12 cellular contexts compared by ENCODE assay signal in genomic region chr1:161571703-161572102, GRCh38. TPM values are rescaled to one million over a fixed set of nuclear protein-coding genes. Genes with fewer than 3 reads are reported as not detected.
DNase-seq lines count a peak whose midpoint lies in the region; ATAC-seq, FAIRE-seq and TF ChIP-seq lines count a peak whose summit lies in the region.
"Not testable (repeated sequence)": the region's sequence is repeated elsewhere in the genome, so short reads cannot be mapped to it uniquely, and the experiment has no call there.
"Had no signal": no experiment of that assay in that cellular context is flagged by ENCODE, and none has a peak within 500 bp of the region (broad histone marks: within the 10 kb centered on the region; RNA-seq: fewer than 3 reads in every experiment).

No MANE protein-coding gene starts in this region.

- not testable (repeated sequence) for H3K36me3 ChIP-seq in K562 (ENCODE audit: control insufficient read depth, insufficient read depth, low read length); left lung; lower lobe of right lung; upper lobe of right lung

- FAIRE-seq in GM12892 (lab: Jason Lieb, UNC) (peak; percentile 48), K562 (lab: Jason Lieb, UNC) (peak; percentile 57)

- H3K4me1 Mint-ChIP-seq in natural killer cell: not testable (repeated sequence)

- not testable (repeated sequence) for H3K27ac ChIP-seq in K562 (ENCODE audit: extremely low read depth, low read depth, low read length); left lung; lower lobe of right lung; upper lobe of right lung

- in situ Hi-C loops in K562 (cut with MboI): not testable (repeated sequence)

- H3K9me3 ChIP-seq in K562 (replicated peaks; ENCODE audit: control insufficient read depth, insufficient read depth, low read depth, low read length); left lung; lower lobe of right lung; upper lobe of right lung: not testable (repeated sequence)

- BruUV-seq in K562 (replicated peaks; lab: Mats Ljungman, UMichigan): not testable (repeated sequence)

- H3K36me3 Mint-ChIP-seq in natural killer cell: not testable (repeated sequence)

- H4K20me1 ChIP-seq in K562 (replicated peaks; ENCODE audit: control insufficient read depth, insufficient read depth, low read length): not testable (repeated sequence)

- not testable (repeated sequence) for H3K4me2 ChIP-seq in K562 (ENCODE audit: insufficient read depth, low read length)

- H3K9ac ChIP-seq in K562 (ENCODE audit: insufficient read depth in 1 of 2, low read depth in 2 of 2, low read length in 2 of 2): not testable (repeated sequence)

- not testable (repeated sequence) for TF ChIP-seq CTCF in K562 (IDR thresholded peaks at IDR 0.05 in 2 of 3, conservative IDR thresholded peaks at IDR 0.05 in 1 of 3; ENCODE audit: insufficient read depth in 2 of 3, low read depth in 1 of 3, low read length in 3 of 3); left lung (IDR thresholded peaks at IDR 0.05); lower lobe of right lung (IDR thresholded peaks at IDR 0.05); natural killer cell (IDR thresholded peaks at IDR 0.05); upper lobe of right lung (IDR thresholded peaks at IDR 0.05)

- TF ChIP-seq RAD21 in K562 (CRISPR knock-in tag; conservative IDR thresholded peaks at IDR 0.05 in 1 of 2, IDR thresholded peaks at IDR 0.05 in 1 of 2): not testable (repeated sequence)

- not testable (repeated sequence) for H3K9me1 ChIP-seq in K562 (ENCODE audit: control insufficient read depth, insufficient read depth, low read length)

- WGBS in K562 (ENCODE audit: insufficient coverage, low coverage, missing lambda C conversion rate): 13% methylated on average over 2 of the region's 8 CpGs

- H2AFZ ChIP-seq in K562 (ENCODE audit: low read depth, low read length): peak overlapping the region; percentile 66; the same call in 1 of the 2 replicates

- H3K9me3 Mint-ChIP-seq in natural killer cell: not testable (repeated sequence)

- DNase-seq in GM12892 (ENCODE audit: insufficient read length); K562 (ENCODE audit: extremely low read depth in 1 of 4, low spot score in 3 of 4); left lung; lower lobe of right lung; natural killer cell; upper lobe of right lung: not testable (repeated sequence)

- not testable (repeated sequence) for H3K4me1 ChIP-seq in K562 (replicated peaks in 1 of 2; ENCODE audit: control insufficient read depth in 2 of 2, insufficient read depth in 2 of 2, low read length in 2 of 2); left lung; lower lobe of right lung; upper lobe of right lung

- TF ChIP-seq POLR2A in GM12892 (IDR thresholded peaks at IDR 0.05; ENCODE audit: low read depth, low read length); K562 (conservative IDR thresholded peaks at IDR 0.05): not testable (repeated sequence)

- H3K4me3 ChIP-seq in K562, left lung, lower lobe of right lung, upper lobe of right lung: not testable (repeated sequence)

- not testable (repeated sequence) for TF ChIP-seq EP300 in K562 (IDR thresholded peaks at IDR 0.05; ENCODE audit: low read length)

- not testable (repeated sequence) for H3K27ac Mint-ChIP-seq in natural killer cell

- H3K4me3 Mint-ChIP-seq in natural killer cell: not testable (repeated sequence)

- ATAC-seq in K562: peak; percentile 58
- peak; percentile 59 for ATAC-seq in left lung
- peak; percentile 55 to 73 for ATAC-seq in lower lobe of right lung
- ATAC-seq in natural killer cell: peak in 2 of 3 donors; percentile 29 to 73
- ATAC-seq in upper lobe of right lung: peak; percentile 87

- H3K27me3 Mint-ChIP-seq in natural killer cell (ENCODE audit: low read depth in 2 of 2): not testable (repeated sequence)

- CTCF ChIA-PET in K562 (lab: Yijun Ruan, JAX; ENCODE audit: low intra/inter-chr PET ratio): not testable (repeated sequence)

- POLR2A ChIA-PET in K562 (lab: Yijun Ruan, JAX): not testable (repeated sequence)

- intact Hi-C loops in K562 (cut with micrococcal nuclease); left lung (cut with DNase I); lower lobe of right lung (cut with DNase I); natural killer cell (cut with micrococcal nuclease); upper lobe of right lung (cut with DNase I): not testable (repeated sequence)

- H3K27me3 ChIP-seq in K562 (ENCODE audit: control insufficient read depth in 2 of 2, insufficient read depth in 2 of 2, low read length in 2 of 2); left lung; lower lobe of right lung (ENCODE audit: low read depth); upper lobe of right lung: not testable (repeated sequence)

- not testable (repeated sequence) for H3K79me2 ChIP-seq in K562 (ENCODE audit: control insufficient read depth, insufficient read depth, low read length)

RNA-seq across cellular contexts. Expression of gene FCGR3A, which starts 22.1 kb away (rescaled TPM):
- polyA plus RNA-seq in GM12892 (2012; ENCODE audit: missing spikeins): not detected
- 0.81 and 1.4 TPM in 2 replicates for total RNA-seq in K562 (2011; cell fraction: chromatin; rRNA removed; ENCODE audit: low replicate concordance)
- total RNA-seq in K562 (2011; cell fraction: nucleolus; rRNA removed): 0.39 and 0.67 TPM in 2 replicates
- total RNA-seq in K562 (2011; cell fraction: nucleoplasm; rRNA removed): 1.2 and 1.7 TPM in 2 replicates
- total RNA-seq in K562 (2014; rRNA removed): 0.12 TPM in 1 of 2 replicates, not detected in the other
- not detected in 2 replicates for total RNA-seq in K562 (2014; rRNA removed; fragmentation: Illumina TruSeq; extraction: Trizol)
- 0.11 TPM in 2 replicates for total RNA-seq in K562 (2015; rRNA removed; fragmentation: Illumina TruSeq; extraction: Trizol)
- total RNA-seq in K562 (2021): 0.29 and 0.56 TPM in 2 replicates
- 0.24 and 0.32 TPM in 2 replicates for polyA plus RNA-seq in K562 (2011; rRNA removed)
- polyA plus RNA-seq in K562 (2011; cell fraction: cytosol; rRNA removed): 0.04 and 0.18 TPM in 2 replicates
- polyA plus RNA-seq in K562 (2011; cell fraction: nucleus; rRNA removed): 0.37 and 0.51 TPM in 2 replicates
- 0.21 TPM in 2 replicates for polyA plus RNA-seq in K562 (2012)
- 0.11 TPM in 1 of 2 replicates, not detected in the other for polyA plus RNA-seq in K562 (2014; fragmentation: Illumina TruSeq; extraction: Trizol)
- polyA plus RNA-seq in K562 (2014; fragmentation: Nextera tagmentation; extraction: Ambion mirVana): under 1 TPM; 0.04 to 0.15 TPM
- 0.04 and 0.13 TPM in 2 replicates for polyA plus RNA-seq in K562 (2014; rRNA removed)
- 0.45 and 0.49 TPM in 2 replicates for polyA minus RNA-seq in K562 (2011; rRNA and poly(A)+ RNA removed)
- not detected in 2 replicates for polyA minus RNA-seq in K562 (2011; cell fraction: cytosol; rRNA and poly(A)+ RNA removed)
- 0.54 and 1.1 TPM in 2 replicates for polyA minus RNA-seq in K562 (2011; cell fraction: nucleus; rRNA and poly(A)+ RNA removed)
- 100 to 1,000 TPM in 1 of 2 donors, 10 to 100 TPM in 1; 56.3 to 237 TPM for total RNA-seq in left lung
- total RNA-seq in lower lobe of right lung: 323 TPM
- 100 to 1,000 TPM; 557 to 892 (median 848) TPM for total RNA-seq in natural killer cell
- 112 TPM for total RNA-seq in upper lobe of right lung
- total RNA-seq: GM23338, H4, H9 had no signal
- polyA plus RNA-seq: A549, GM23338 had no signal

RNA-seq across cellular contexts. Expression of gene HSPA6, which starts 47.4 kb away (rescaled TPM):
- 0.66 TPM for polyA plus RNA-seq in GM12892 (2012; ENCODE audit: missing spikeins)
- 16.7 and 32.8 TPM in 2 replicates for total RNA-seq in K562 (2011; cell fraction: chromatin; rRNA removed; ENCODE audit: low replicate concordance)
- 22.5 and 30.7 TPM in 2 replicates for total RNA-seq in K562 (2011; cell fraction: nucleolus; rRNA removed)
- 11.7 and 19.8 TPM in 2 replicates for total RNA-seq in K562 (2011; cell fraction: nucleoplasm; rRNA removed)
- total RNA-seq in K562 (2014; rRNA removed) (3.0 and 3.3 TPM in 2 replicates), K562 (2014; rRNA removed; fragmentation: Illumina TruSeq; extraction: Trizol) (1.1 and 1.6 TPM in 2 replicates), K562 (2015; rRNA removed; fragmentation: Illumina TruSeq; extraction: Trizol) (2.3 and 2.4 TPM in 2 replicates), K562 (2021) (3.0 and 3.9 TPM in 2 replicates), left lung (10 to 100 TPM in 1 of 2 donors, 1 to 10 TPM in 1; 7.1 to 18.7 TPM), lower lobe of right lung (13.0 TPM), natural killer cell (1 to 10 TPM; 5.8 to 6.5 (median 6.0) TPM), upper lobe of right lung (10.9 TPM)
- polyA plus RNA-seq in K562 (2011; rRNA removed) (10.0 and 14.3 TPM in 2 replicates), K562 (2014; fragmentation: Illumina TruSeq; extraction: Trizol) (2.3 and 2.7 TPM in 2 replicates), K562 (2014; fragmentation: Nextera tagmentation; extraction: Ambion mirVana) (under 1 TPM; 0.15 to 0.21 TPM), K562 (2014; rRNA removed) (4.6 and 4.7 TPM in 2 replicates)
- polyA plus RNA-seq in K562 (2011; cell fraction: cytosol; rRNA removed): 14.1 and 14.5 TPM in 2 replicates
- polyA plus RNA-seq in K562 (2011; cell fraction: nucleus; rRNA removed): 74.9 and 104 TPM in 2 replicates
- polyA plus RNA-seq in K562 (2012): 5.0 and 15.7 TPM in 2 replicates
- polyA minus RNA-seq in K562 (2011; rRNA and poly(A)+ RNA removed): 5.8 and 5.9 TPM in 2 replicates
- polyA minus RNA-seq in K562 (2011; cell fraction: cytosol; rRNA and poly(A)+ RNA removed): 2.6 and 3.2 TPM in 2 replicates
- 10.4 and 13.9 TPM in 2 replicates for polyA minus RNA-seq in K562 (2011; cell fraction: nucleus; rRNA and poly(A)+ RNA removed)
- total RNA-seq: GM23338, H9 had no signal
- polyA plus RNA-seq: GM23338 had no signal

RNA-seq across cellular contexts. Expression of gene FCGR3B, which starts 59.3 kb away (rescaled TPM):
- not detected for polyA plus RNA-seq in GM12892 (2012; ENCODE audit: missing spikeins)
- total RNA-seq in K562 (2011; cell fraction: chromatin; rRNA removed; ENCODE audit: low replicate concordance): 1.4 and 2.2 TPM in 2 replicates
- 1.3 and 2.0 TPM in 2 replicates for total RNA-seq in K562 (2011; cell fraction: nucleolus; rRNA removed)
- total RNA-seq in K562 (2011; cell fraction: nucleoplasm; rRNA removed): 2.4 and 2.8 TPM in 2 replicates
- total RNA-seq in K562 (2014; rRNA removed): 0.08 and 0.18 TPM in 2 replicates
- 0.40 and 0.54 TPM in 2 replicates for total RNA-seq in K562 (2014; rRNA removed; fragmentation: Illumina TruSeq; extraction: Trizol)
- 0.19 and 0.36 TPM in 2 replicates for total RNA-seq in K562 (2015; rRNA removed; fragmentation: Illumina TruSeq; extraction: Trizol)
- total RNA-seq in K562 (2021): 0.11 and 0.49 TPM in 2 replicates
- 0.87 and 1.1 TPM in 2 replicates for polyA plus RNA-seq in K562 (2011; rRNA removed)
- polyA plus RNA-seq in K562 (2011; cell fraction: cytosol; rRNA removed): 0.18 and 0.25 TPM in 2 replicates
- polyA plus RNA-seq in K562 (2011; cell fraction: nucleus; rRNA removed): 0.95 and 1.6 TPM in 2 replicates
- polyA plus RNA-seq in K562 (2012): 0.55 and 1.00 TPM in 2 replicates
- polyA plus RNA-seq in K562 (2014; fragmentation: Illumina TruSeq; extraction: Trizol): 0.27 and 0.35 TPM in 2 replicates
- polyA plus RNA-seq in K562 (2014; fragmentation: Nextera tagmentation; extraction: Ambion mirVana): under 1 TPM; 0.41 TPM
- 0.27 and 0.36 TPM in 2 replicates for polyA plus RNA-seq in K562 (2014; rRNA removed)
- 1.1 and 1.4 TPM in 2 replicates for polyA minus RNA-seq in K562 (2011; rRNA and poly(A)+ RNA removed)
- not detected in 2 replicates for polyA minus RNA-seq in K562 (2011; cell fraction: cytosol; rRNA and poly(A)+ RNA removed)
- 0.94 and 2.4 TPM in 2 replicates for polyA minus RNA-seq in K562 (2011; cell fraction: nucleus; rRNA and poly(A)+ RNA removed)
- 10 to 100 TPM in 1 of 2 donors, 1 to 10 TPM in 1; 7.8 to 74.8 TPM for total RNA-seq in left lung
- 50.1 TPM for total RNA-seq in lower lobe of right lung
- 10 to 100 TPM; 12.8 to 29.6 (median 18.2) TPM for total RNA-seq in natural killer cell
- 18.9 TPM for total RNA-seq in upper lobe of right lung
- total RNA-seq: CD4-positive, alpha-beta T cell; CD8-positive, alpha-beta memory T cell; GM23338; H4; H9 had no signal
- polyA plus RNA-seq: A549, GM23338 had no signal

Comparison
In these comparisons a context has a peak if more than half of its experiments do, and no peak if none do; other contexts are left out.
1. RNA of gene FCGR3A, which starts 22.1 kb away (total RNA-seq): 557 to 892 TPM in natural killer cell, 323 TPM in lower lobe of right lung (single experiment), 56.3 to 237 TPM in left lung and 112 TPM in upper lobe of right lung (single experiment); 0.11 to 1.7 TPM in K562; every median in the first group is over 10 times any median in the second.
2. Peak in every context shown above with its lines, with median percentiles within 50 percentile points of each other: ATAC-seq.